Comparison of ENCODE assay signal across 1 cellular context in genomic region chr18:63422087-63422861, GRCh38.
A peak's percentile ranks its signal among the peaks of the same experiment; 100 is the strongest.
TF ChIP-seq lines count a peak whose summit lies in the region.

VPS4B (minus strand) TSS chr18:63422476; CDS start chr18:63422259, 217 bp downstream.

TF ChIP-seq in HepG2, 621 proteins besides CTCF, POLR2A, EP300 and RAD21 (continued from another document and continues in another):
- TF ChIP-seq ZBTB44 (CRISPR knock-in tag; IDR thresholded peaks at IDR 0.05) (no peak), ZNF503 (CRISPR knock-in tag; IDR thresholded peaks at IDR 0.05) (peak; percentile 57; the same call in 1 of the 2 replicates), SRSF1 (optimal IDR thresholded peaks at IDR 0.05; ENCODE audit: low read depth, low read length) (peak; percentile 81), POLR2AphosphoS5 (IDR thresholded peaks at IDR 0.05; ENCODE audit: low read depth, low read length) (peak; percentile 82), SOX13 (IDR thresholded peaks at IDR 0.05) (no peak), SOX13 (CRISPR knock-in tag; conservative IDR thresholded peaks at IDR 0.05 in 1 of 2, IDR thresholded peaks at IDR 0.05 in 1 of 2) (0 out of 4 replicates have a peak, but pooled peaks of 1 of the 2 experiments have one; percentile 3), HDAC2 (CRISPR knock-in tag; IDR thresholded peaks at IDR 0.05) (peak; percentile 67), ZNF576 (CRISPR knock-in tag; IDR thresholded peaks at IDR 0.05) (0 out of 2 replicates have a peak, but pooled peaks have one; percentile 18), ZNF335 (CRISPR knock-in tag; IDR thresholded peaks at IDR 0.05) (peak; percentile 90), ZNF574 (CRISPR knock-in tag; IDR thresholded peaks at IDR 0.05) (peak; percentile 95), ZBTB37 (CRISPR knock-in tag; IDR thresholded peaks at IDR 0.05) (0 out of 2 replicates have a peak, but pooled peaks have one; percentile 47), TBX3 (IDR thresholded peaks at IDR 0.05; ENCODE audit: borderline replicate concordance) (no peak), AKAP8 (CRISPR knock-in tag; IDR thresholded peaks at IDR 0.05) (no peak), MYC (CRISPR knock-in tag; IDR thresholded peaks at IDR 0.05; ENCODE audit: borderline replicate concordance) (peak; percentile 67), FIP1L1 (IDR thresholded peaks at IDR 0.05; ENCODE audit: borderline replicate concordance, insufficient read depth, low read depth, low read length) (0 out of 2 replicates have a peak, but pooled peaks have one; percentile 26), XRCC5 (optimal IDR thresholded peaks at IDR 0.05; ENCODE audit: low read length) (peak; percentile 67), ZNF263 (CRISPR knock-in tag; IDR thresholded peaks at IDR 0.05) (no peak), BATF2 (CRISPR knock-in tag; IDR thresholded peaks at IDR 0.05) (0 out of 2 replicates have a peak, but pooled peaks have one; percentile 54), RARA (CRISPR knock-in tag; IDR thresholded peaks at IDR 0.05) (peak; percentile 29; the same call in 1 of the 2 replicates), PRDM15 (CRISPR knock-in tag; IDR thresholded peaks at IDR 0.05) (peak; percentile 59; the same call in 1 of the 2 replicates), ZNF232 (CRISPR knock-in tag; IDR thresholded peaks at IDR 0.05; ENCODE audit: borderline replicate concordance) (0 out of 2 replicates have a peak, but pooled peaks have one; percentile 33), SP5 (CRISPR knock-in tag; IDR thresholded peaks at IDR 0.05; ENCODE audit: borderline replicate concordance, low read depth) (peak; percentile 19; the same call in 1 of the 2 replicates), POLR2G (IDR thresholded peaks at IDR 0.05; ENCODE audit: low read depth, low read length) (peak; percentile 88), CREB3 (CRISPR knock-in tag; IDR thresholded peaks at IDR 0.05) (no peak), IRF2 (CRISPR knock-in tag; IDR thresholded peaks at IDR 0.05) (peak; percentile 90; the same call in 1 of the 2 replicates), TIGD3 (CRISPR knock-in tag; IDR thresholded peaks at IDR 0.05; ENCODE audit: borderline replicate concordance) (0 out of 2 replicates have a peak, but pooled peaks have one; percentile 24), ZSCAN5A (CRISPR knock-in tag; IDR thresholded peaks at IDR 0.05; ENCODE audit: borderline replicate concordance) (peak; percentile 20; the same call in 1 of the 2 replicates), BRD4 (CRISPR knock-in tag; IDR thresholded peaks at IDR 0.05) (0 out of 2 replicates have a peak, but pooled peaks have one; percentile 66), ATF1 (CRISPR knock-in tag; IDR thresholded peaks at IDR 0.05) (peak; percentile 99), ZC3H13 (CRISPR knock-in tag; IDR thresholded peaks at IDR 0.05) (peak; percentile 60; the same call in 1 of the 2 replicates), ZNF281 (CRISPR knock-in tag; IDR thresholded peaks at IDR 0.05; ENCODE audit: borderline replicate concordance) (peak; percentile 74; the same call in 1 of the 2 replicates), FOXK1 (CRISPR knock-in tag; IDR thresholded peaks at IDR 0.05; ENCODE audit: borderline replicate concordance, low read depth) (peak; percentile 85)
